In genomic region chr2:136015688-136016087, GRCh38 we compare ENCODE assay signal across 17 cellular contexts. TPM values are rescaled to one million over a fixed set of nuclear protein-coding genes. Genes with fewer than 3 reads are reported as not detected.
DNase-seq lines count a peak whose midpoint lies in the region; ATAC-seq, FAIRE-seq and TF ChIP-seq lines count a peak whose summit lies in the region.
"Had no signal": no experiment of that assay in that cellular context is flagged by ENCODE, and none has a peak within 500 bp of the region (broad histone marks: within the 10 kb centered on the region; RNA-seq: fewer than 3 reads in every experiment).

No MANE protein-coding gene starts in this region.

- H3K27me3 Mint-ChIP-seq in CD8-positive, alpha-beta T cell (ENCODE audit: low read depth): no peaks in the 10 kb centered on the region
- no peaks in the 10 kb centered on the region for H3K27me3 Mint-ChIP-seq in brain

- no peak overlapping the region for H3K4me3 ChIP-seq in CD8-positive, alpha-beta T cell (ENCODE audit: low read depth, low read length)
- H3K4me3 ChIP-seq in neutrophil (ENCODE audit: low read depth in 1 of 2, low read length in 1 of 2): peak overlapping the region in 1 of 2 experiments; percentile 64

- H3K36me3 Mint-ChIP-seq in CD8-positive, alpha-beta T cell: no peaks in the 10 kb centered on the region
- H3K36me3 Mint-ChIP-seq in brain: no peaks in the 10 kb centered on the region

- no peak for DNase-seq in CD8-positive, alpha-beta T cell
- no peak for DNase-seq in GM18507 (ENCODE audit: extremely low spot score, insufficient read length, low read depth)
- no peak for DNase-seq in AG08396 (ENCODE audit: low spot score)
- DNase-seq in medulla oblongata (ENCODE audit: extremely low spot score): no peak
- DNase-seq: HCEC 1CT, Karpas-422, MV-4-11, NCI-H1417 treated with DMSO at 0.1 percent for 48 hours, NCI-H2029, NCI-H510A treated with DMSO at 0.1 percent for 48 hours, SHP77 treated with DMSO at 0.1 percent for 48 hours, SW 1271 had no signal

- H3K4me3 Mint-ChIP-seq in CD8-positive, alpha-beta T cell: no peak overlapping the region
- H3K4me3 Mint-ChIP-seq in brain: no peak overlapping the region

- POLR2A ChIA-PET in CD8-positive, alpha-beta T cell (lab: Charles Lee): interaction anchor here (1.1 kb wide), 1 partner anchor 11 kb away, joined by 3 read pairs; no protein-coding TSS in a partner anchor

- no peaks in the 10 kb centered on the region for H3K4me1 ChIP-seq in CD8-positive, alpha-beta T cell (ENCODE audit: insufficient read depth, low read length)
- peaks cover 99% of the 10 kb centered on the region in 2 experiments for H3K4me1 ChIP-seq in neutrophil (ENCODE audit: control insufficient read depth in 1 of 2, insufficient read depth in 1 of 2, low read depth in 1 of 2, low read length in 1 of 2)

- no peaks in the 10 kb centered on the region for H3K9me3 ChIP-seq in CD8-positive, alpha-beta T cell (ENCODE audit: low read length)
- H3K9me3 ChIP-seq in neutrophil: no peaks in the 10 kb centered on the region

- TF ChIP-seq CTCF in CD8-positive, alpha-beta T cell (IDR thresholded peaks at IDR 0.05): no peak
- TF ChIP-seq CTCF in brain (conservative IDR thresholded peaks at IDR 0.05) (no peak), neutrophil (IDR thresholded peaks at IDR 0.05) (no peak)

- no peak overlapping the region for H3K27ac Mint-ChIP-seq in CD8-positive, alpha-beta T cell
- H3K27ac Mint-ChIP-seq in brain: peak overlapping the region in 4 of 5 experiments; percentile 5 to 87 (median 28)

- H3K27ac ChIP-seq in CD8-positive, alpha-beta T cell (ENCODE audit: low read depth, low read length): no peak overlapping the region
- H3K27ac ChIP-seq in neutrophil: peak overlapping the region; percentile 99
- H3K27ac ChIP-seq: C4-2B had no signal

- ATAC-seq in CD8-positive, alpha-beta T cell: peak; percentile 20
- no peak for ATAC-seq in GM21360 (IDR thresholded peaks at IDR 0.05; ENCODE audit: unreplicated experiment)

- H3K4me1 Mint-ChIP-seq in CD8-positive, alpha-beta T cell (ENCODE audit: low read depth): peaks cover 23% of the 10 kb centered on the region
- peaks cover 56% of the 10 kb centered on the region for H3K4me1 Mint-ChIP-seq in brain

- no peaks in the 10 kb centered on the region for H3K36me3 ChIP-seq in CD8-positive, alpha-beta T cell (ENCODE audit: insufficient read depth, low read length)
- H3K36me3 ChIP-seq in neutrophil: no peaks in the 10 kb centered on the region

- no peaks in the 10 kb centered on the region for H3K9me3 Mint-ChIP-seq in CD8-positive, alpha-beta T cell
- H3K9me3 Mint-ChIP-seq in brain: no peaks in the 10 kb centered on the region

- intact Hi-C loops in CD8-positive, alpha-beta T cell (cut with DNase I, micrococcal nuclease): no loop called here

- peak; percentile 78 for FAIRE-seq in GM18507 (lab: Jason Lieb, UNC)
- FAIRE-seq: G401.6 had no signal

- CTCF ChIA-PET in CD8-positive, alpha-beta T cell (lab: Charles Lee): interaction anchor here (0.9 kb wide), 1 partner anchor 369 kb away, joined by 3 read pairs; no protein-coding TSS in a partner anchor

- H3K27me3 ChIP-seq in CD8-positive, alpha-beta T cell (ENCODE audit: insufficient read depth, low read length): no peaks in the 10 kb centered on the region
- no peaks in the 10 kb centered on the region for H3K27me3 ChIP-seq in neutrophil

RNA-seq across cellular contexts. Expression of gene DARS1, which starts 30.3 kb away (rescaled TPM):
- total RNA-seq in CD8-positive, alpha-beta T cell: 10 to 100 TPM; 33.4 to 35.8 TPM
- 51.3 TPM for polyA plus RNA-seq in brain (ENCODE audit: insufficient read depth, low read depth, low replicate concordance)
